In genomic region chr5:172347653-172348052, GRCh38 we compare ENCODE assay signal across 25 cellular contexts.
DNase-seq lines count a peak whose midpoint lies in the region; ATAC-seq and TF ChIP-seq lines count a peak whose summit lies in the region.
"Had no signal": no experiment of that assay in that cellular context is flagged by ENCODE, and none has a peak within 500 bp of the region (broad histone marks: within the 10 kb centered on the region; RNA-seq: fewer than 3 reads in every experiment).

No MANE protein-coding gene starts in this region.

- H3K4me3 ChIP-seq in BLaER1, result no peak overlapping the region
- H3K4me3 ChIP-seq in prostate gland, result no peak overlapping the region
- H3K4me3 ChIP-seq: ascending aorta, heart right ventricle, upper lobe of left lung had no signal

- intact Hi-C loops in prostate gland (cut with DNase I), result no loop called here

- H4K20me1 ChIP-seq in BLaER1, result no peaks in the 10 kb centered on the region

- 60% methylated on average over 5 of the region's 5 CpGs for WGBS in prostate gland

- H3K27me3 ChIP-seq in BLaER1 (no peaks in the 10 kb centered on the region), prostate gland (replicated peaks; ENCODE audit: insufficient read depth) (no peaks in the 10 kb centered on the region)
- H3K27me3 ChIP-seq: ascending aorta, foreskin keratinocyte, heart right ventricle, upper lobe of left lung had no signal

- no peak for TF ChIP-seq CTCF in prostate gland (IDR thresholded peaks at IDR 0.05)

- H3K4me2 ChIP-seq in BLaER1, result no peak overlapping the region; the same call in 1 of the 2 replicates
- H3K4me2 ChIP-seq: KMS-11 had no signal

- H3K4me1 ChIP-seq in BLaER1, result peaks cover 14% of the 10 kb centered on the region
- no peaks in the 10 kb centered on the region for H3K4me1 ChIP-seq in prostate gland (replicated peaks)
- H3K4me1 ChIP-seq: ascending aorta, foreskin keratinocyte, heart right ventricle, upper lobe of left lung had no signal

- no peak for TF ChIP-seq POLR2A in prostate gland (IDR thresholded peaks at IDR 0.05)

- peaks cover 8% of the 10 kb centered on the region; the same call in 1 of the 2 replicates for H3K36me3 ChIP-seq in BLaER1
- no peaks in the 10 kb centered on the region for H3K36me3 ChIP-seq in prostate gland

- no peaks in the 10 kb centered on the region for H3K9me3 ChIP-seq in BLaER1
- H3K9me3 ChIP-seq in prostate gland, result no peaks in the 10 kb centered on the region
- H3K9me3 ChIP-seq: ascending aorta, heart right ventricle, upper lobe of left lung had no signal

- H3K27ac ChIP-seq in BLaER1 (no peak overlapping the region), prostate gland (no peak overlapping the region)
- H3K27ac ChIP-seq: ascending aorta, C4-2B, epithelial cell of prostate, foreskin keratinocyte, heart right ventricle, KMS-11, upper lobe of left lung had no signal

- DNase-seq in astrocyte of the hippocampus (ENCODE audit: low read depth, low spot score) (peak; percentile 16), globus pallidus (ENCODE audit: low spot score) (peak; percentile 26), pons (ENCODE audit: low spot score) (peak; percentile 59), prostate gland (ENCODE audit: low spot score) (no peak), NK-92 (lab: John Stamatoyannopoulos, UW; ENCODE audit: unreplicated experiment) (no peak), AG08395 (ENCODE audit: low spot score) (no peak)
- DNase-seq: ACHN; activated CD8-positive, alpha-beta T cell treated with anti-CD3 and anti-CD28 coated beads for 36 hours; Calu3; central memory CD4-positive, alpha-beta T cell; foreskin keratinocyte; heart right ventricle; NCI-H146; NCI-H2171; NCI-H510A; small intestine; stimulated activated CD4-positive, alpha-beta T cell treated with anti-CD3 and anti-CD28 coated beads, Interleukin-2, amount 100 ng/mL, for 24 hours; upper lobe of left lung had no signal

- no peak for ATAC-seq in GM19395 (IDR thresholded peaks at IDR 0.05; ENCODE audit: unreplicated experiment)
- ATAC-seq: activated CD8-positive, alpha-beta T cell treated with anti-CD3 and anti-CD28 coated beads for 36 hours; foreskin keratinocyte; SK-N-SH treated with all-trans-retinoic acid at 6 μM for 48 hours had no signal

- H3K9ac ChIP-seq in BLaER1, result 0 out of 2 replicates have a peak overlapping the region, but pooled peaks have one; percentile 9
- H3K9ac ChIP-seq: KMS-11 had no signal

Comparison
In these comparisons a context has a peak if more than half of its experiments do, and no peak if none do; other contexts are left out.
1. DNase-seq: peak in astrocyte of the hippocampus (single experiment), globus pallidus (single experiment) and pons (single experiment); none in prostate gland (single experiment), NK-92 (single experiment) and AG08395 (single experiment).